1 cellular context compared by ENCODE assay signal in the genomic region with DNA sequence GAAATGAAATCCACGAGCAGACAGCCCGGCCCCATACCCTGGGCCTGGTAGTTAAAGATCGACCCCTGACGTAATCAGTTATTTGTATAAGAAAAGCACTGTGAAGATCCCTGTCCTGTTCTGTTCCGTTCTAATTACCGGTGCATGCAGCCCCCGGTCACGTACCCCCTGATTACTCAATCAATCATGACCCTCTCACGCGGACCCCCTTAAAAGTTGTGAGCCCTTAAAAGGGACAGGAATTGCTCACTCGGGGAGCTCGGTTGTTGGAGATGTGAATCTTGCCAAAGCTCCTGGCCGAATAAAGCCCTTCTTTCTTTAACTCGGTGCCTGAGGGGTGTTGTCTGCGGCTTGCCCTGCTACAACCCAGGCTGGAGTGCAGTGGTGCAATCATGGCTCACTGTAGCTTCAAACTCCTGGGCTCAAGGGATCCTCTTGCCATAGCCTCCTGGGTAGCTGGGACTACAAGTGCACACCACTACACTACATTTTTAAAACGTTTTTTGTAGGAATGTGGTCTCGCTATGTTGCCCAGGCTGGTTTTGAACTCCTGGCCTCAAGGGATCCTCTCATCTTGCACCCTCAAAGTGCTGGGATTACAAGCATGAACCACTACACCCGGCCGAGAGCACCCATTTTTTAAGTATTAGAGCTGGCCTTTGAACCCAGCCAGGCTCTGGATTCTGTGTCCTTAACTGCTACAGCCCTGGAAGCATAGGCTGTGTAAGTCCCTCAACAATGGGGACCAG.
A peak's percentile ranks its signal among the peaks of the same experiment; 100 is the strongest.
TF ChIP-seq lines count a peak whose summit lies in the region.
"Not testable (repeated sequence)": the region's sequence is repeated elsewhere in the genome, so short reads cannot be mapped to it uniquely, and the experiment has no call there.

No MANE protein-coding gene starts in this region.

TF ChIP-seq in HepG2, 621 proteins besides CTCF, POLR2A, EP300 and RAD21 (continued from another document and continues in another):
- TF ChIP-seq, protein P1, sequence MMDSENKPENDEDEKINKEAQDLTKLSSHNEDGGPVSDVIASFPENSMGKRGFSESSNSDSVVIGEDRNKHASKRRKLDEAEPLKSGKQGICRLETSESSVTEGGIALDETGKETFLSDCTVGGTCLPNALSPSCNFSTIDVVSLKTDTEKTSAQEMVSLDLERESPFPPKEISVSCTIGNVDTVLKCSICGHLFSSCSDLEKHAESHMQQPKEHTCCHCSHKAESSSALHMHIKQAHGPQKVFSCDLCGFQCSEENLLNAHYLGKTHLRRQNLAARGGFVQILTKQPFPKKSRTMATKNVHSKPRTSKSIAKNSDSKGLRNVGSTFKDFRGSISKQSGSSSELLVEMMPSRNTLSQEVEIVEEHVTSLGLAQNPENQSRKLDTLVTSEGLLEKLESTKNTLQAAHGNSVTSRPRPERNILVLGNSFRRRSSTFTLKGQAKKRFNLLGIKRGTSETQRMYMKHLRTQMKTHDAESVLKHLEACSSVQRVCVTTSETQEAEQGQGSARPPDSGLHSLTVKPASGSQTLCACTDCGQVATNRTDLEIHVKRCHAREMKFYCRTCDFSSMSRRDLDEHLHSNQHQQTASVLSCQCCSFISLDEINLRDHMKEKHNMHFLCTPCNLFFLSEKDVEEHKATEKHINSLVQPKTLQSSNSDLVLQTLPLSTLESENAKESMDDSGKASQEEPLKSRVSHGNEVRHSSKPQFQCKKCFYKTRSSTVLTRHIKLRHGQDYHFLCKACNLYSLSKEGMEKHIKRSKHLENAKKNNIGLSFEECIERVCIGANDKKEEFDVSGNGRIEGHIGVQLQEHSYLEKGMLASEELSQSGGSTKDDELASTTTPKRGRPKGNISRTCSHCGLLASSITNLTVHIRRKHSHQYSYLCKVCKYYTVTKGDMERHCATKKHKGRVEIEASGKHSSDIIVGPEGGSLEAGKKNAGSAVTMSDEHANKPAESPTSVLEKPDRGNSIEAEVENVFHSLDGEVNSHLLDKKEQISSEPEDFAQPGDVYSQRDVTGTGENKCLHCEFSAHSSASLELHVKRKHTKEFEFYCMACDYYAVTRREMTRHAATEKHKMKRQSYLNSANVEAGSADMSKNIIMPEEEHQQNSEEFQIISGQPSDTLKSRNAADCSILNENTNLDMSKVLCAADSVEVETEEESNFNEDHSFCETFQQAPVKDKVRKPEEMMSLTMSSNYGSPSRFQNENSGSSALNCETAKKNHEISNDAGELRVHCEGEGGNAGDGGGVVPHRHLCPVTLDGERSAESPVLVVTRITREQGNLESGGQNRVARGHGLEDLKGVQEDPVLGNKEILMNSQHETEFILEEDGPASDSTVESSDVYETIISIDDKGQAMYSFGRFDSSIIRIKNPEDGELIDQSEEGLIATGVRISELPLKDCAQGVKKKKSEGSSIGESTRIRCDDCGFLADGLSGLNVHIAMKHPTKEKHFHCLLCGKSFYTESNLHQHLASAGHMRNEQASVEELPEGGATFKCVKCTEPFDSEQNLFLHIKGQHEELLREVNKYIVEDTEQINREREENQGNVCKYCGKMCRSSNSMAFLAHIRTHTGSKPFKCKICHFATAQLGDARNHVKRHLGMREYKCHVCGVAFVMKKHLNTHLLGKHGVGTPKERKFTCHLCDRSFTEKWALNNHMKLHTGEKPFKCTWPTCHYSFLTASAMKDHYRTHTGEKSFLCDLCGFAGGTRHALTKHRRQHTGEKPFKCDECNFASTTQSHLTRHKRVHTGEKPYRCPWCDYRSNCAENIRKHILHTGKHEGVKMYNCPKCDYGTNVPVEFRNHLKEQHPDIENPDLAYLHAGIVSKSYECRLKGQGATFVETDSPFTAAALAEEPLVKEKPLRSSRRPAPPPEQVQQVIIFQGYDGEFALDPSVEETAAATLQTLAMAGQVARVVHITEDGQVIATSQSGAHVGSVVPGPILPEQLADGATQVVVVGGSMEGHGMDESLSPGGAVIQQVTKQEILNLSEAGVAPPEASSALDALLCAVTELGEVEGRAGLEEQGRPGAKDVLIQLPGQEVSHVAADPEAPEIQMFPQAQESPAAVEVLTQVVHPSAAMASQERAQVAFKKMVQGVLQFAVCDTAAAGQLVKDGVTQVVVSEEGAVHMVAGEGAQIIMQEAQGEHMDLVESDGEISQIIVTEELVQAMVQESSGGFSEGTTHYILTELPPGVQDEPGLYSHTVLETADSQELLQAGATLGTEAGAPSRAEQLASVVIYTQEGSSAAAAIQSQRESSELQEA (CRISPR knock-in tag; IDR thresholded peaks at IDR 0.05; ENCODE audit: not compliant biosample characterization), result peak; percentile 24
- TF ChIP-seq NCOA1 (CRISPR knock-in tag; IDR thresholded peaks at IDR 0.05), result 0 out of 2 replicates have a peak, but pooled peaks have one; percentile 36
- peak; percentile 98 for TF ChIP-seq MED1 (CRISPR knock-in tag; IDR thresholded peaks at IDR 0.05)
- TF ChIP-seq ERF (CRISPR knock-in tag; IDR thresholded peaks at IDR 0.05), result 0 out of 2 replicates have a peak, but pooled peaks have one; percentile 30
- TF ChIP-seq, protein P2, sequence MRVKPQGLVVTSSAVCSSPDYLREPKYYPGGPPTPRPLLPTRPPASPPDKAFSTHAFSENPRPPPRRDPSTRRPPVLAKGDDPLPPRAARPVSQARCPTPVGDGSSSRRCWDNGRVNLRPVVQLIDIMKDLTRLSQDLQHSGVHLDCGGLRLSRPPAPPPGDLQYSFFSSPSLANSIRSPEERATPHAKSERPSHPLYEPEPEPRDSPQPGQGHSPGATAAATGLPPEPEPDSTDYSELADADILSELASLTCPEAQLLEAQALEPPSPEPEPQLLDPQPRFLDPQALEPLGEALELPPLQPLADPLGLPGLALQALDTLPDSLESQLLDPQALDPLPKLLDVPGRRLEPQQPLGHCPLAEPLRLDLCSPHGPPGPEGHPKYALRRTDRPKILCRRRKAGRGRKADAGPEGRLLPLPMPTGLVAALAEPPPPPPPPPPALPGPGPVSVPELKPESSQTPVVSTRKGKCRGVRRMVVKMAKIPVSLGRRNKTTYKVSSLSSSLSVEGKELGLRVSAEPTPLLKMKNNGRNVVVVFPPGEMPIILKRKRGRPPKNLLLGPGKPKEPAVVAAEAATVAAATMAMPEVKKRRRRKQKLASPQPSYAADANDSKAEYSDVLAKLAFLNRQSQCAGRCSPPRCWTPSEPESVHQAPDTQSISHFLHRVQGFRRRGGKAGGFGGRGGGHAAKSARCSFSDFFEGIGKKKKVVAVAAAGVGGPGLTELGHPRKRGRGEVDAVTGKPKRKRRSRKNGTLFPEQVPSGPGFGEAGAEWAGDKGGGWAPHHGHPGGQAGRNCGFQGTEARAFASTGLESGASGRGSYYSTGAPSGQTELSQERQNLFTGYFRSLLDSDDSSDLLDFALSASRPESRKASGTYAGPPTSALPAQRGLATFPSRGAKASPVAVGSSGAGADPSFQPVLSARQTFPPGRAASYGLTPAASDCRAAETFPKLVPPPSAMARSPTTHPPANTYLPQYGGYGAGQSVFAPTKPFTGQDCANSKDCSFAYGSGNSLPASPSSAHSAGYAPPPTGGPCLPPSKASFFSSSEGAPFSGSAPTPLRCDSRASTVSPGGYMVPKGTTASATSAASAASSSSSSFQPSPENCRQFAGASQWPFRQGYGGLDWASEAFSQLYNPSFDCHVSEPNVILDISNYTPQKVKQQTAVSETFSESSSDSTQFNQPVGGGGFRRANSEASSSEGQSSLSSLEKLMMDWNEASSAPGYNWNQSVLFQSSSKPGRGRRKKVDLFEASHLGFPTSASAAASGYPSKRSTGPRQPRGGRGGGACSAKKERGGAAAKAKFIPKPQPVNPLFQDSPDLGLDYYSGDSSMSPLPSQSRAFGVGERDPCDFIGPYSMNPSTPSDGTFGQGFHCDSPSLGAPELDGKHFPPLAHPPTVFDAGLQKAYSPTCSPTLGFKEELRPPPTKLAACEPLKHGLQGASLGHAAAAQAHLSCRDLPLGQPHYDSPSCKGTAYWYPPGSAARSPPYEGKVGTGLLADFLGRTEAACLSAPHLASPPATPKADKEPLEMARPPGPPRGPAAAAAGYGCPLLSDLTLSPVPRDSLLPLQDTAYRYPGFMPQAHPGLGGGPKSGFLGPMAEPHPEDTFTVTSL (CRISPR knock-in tag; IDR thresholded peaks at IDR 0.05; ENCODE audit: borderline replicate concordance), result peak; percentile 52; the same call in 1 of the 2 replicates
- peak; percentile 4; the same call in 1 of the 2 replicates for TF ChIP-seq FOXO1 (CRISPR knock-in tag; IDR thresholded peaks at IDR 0.05)
- TF ChIP-seq ZNF547 (CRISPR knock-in tag; IDR thresholded peaks at IDR 0.05), result peak; percentile 57; the same call in 1 of the 2 replicates
- TF ChIP-seq ZFY (CRISPR knock-in tag; IDR thresholded peaks at IDR 0.05), result peak; percentile 57
- peak; percentile 82 for TF ChIP-seq IKZF5 (CRISPR knock-in tag; IDR thresholded peaks at IDR 0.05)
- 0 out of 2 replicates have a peak, but pooled peaks have one; percentile 28 for TF ChIP-seq ZNF263 (CRISPR knock-in tag; IDR thresholded peaks at IDR 0.05)
- TF ChIP-seq, protein P3, sequence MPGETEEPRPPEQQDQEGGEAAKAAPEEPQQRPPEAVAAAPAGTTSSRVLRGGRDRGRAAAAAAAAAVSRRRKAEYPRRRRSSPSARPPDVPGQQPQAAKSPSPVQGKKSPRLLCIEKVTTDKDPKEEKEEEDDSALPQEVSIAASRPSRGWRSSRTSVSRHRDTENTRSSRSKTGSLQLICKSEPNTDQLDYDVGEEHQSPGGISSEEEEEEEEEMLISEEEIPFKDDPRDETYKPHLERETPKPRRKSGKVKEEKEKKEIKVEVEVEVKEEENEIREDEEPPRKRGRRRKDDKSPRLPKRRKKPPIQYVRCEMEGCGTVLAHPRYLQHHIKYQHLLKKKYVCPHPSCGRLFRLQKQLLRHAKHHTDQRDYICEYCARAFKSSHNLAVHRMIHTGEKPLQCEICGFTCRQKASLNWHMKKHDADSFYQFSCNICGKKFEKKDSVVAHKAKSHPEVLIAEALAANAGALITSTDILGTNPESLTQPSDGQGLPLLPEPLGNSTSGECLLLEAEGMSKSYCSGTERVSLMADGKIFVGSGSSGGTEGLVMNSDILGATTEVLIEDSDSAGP (CRISPR knock-in tag; IDR thresholded peaks at IDR 0.05; ENCODE audit: borderline replicate concordance), result peak; percentile 29; the same call in 1 of the 2 replicates
- TF ChIP-seq, protein P4, sequence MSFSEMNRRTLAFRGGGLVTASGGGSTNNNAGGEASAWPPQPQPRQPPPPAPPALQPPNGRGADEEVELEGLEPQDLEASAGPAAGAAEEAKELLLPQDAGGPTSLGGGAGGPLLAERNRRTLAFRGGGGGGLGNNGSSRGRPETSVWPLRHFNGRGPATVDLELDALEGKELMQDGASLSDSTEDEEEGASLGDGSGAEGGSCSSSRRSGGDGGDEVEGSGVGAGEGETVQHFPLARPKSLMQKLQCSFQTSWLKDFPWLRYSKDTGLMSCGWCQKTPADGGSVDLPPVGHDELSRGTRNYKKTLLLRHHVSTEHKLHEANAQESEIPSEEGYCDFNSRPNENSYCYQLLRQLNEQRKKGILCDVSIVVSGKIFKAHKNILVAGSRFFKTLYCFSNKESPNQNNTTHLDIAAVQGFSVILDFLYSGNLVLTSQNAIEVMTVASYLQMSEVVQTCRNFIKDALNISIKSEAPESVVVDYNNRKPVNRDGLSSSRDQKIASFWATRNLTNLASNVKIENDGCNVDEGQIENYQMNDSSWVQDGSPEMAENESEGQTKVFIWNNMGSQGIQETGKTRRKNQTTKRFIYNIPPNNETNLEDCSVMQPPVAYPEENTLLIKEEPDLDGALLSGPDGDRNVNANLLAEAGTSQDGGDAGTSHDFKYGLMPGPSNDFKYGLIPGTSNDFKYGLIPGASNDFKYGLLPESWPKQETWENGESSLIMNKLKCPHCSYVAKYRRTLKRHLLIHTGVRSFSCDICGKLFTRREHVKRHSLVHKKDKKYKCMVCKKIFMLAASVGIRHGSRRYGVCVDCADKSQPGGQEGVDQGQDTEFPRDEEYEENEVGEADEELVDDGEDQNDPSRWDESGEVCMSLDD (CRISPR knock-in tag; IDR thresholded peaks at IDR 0.05; ENCODE audit: borderline replicate concordance), result peak; percentile 84; the same call in 1 of the 2 replicates
- TF ChIP-seq SALL1 (CRISPR knock-in tag; IDR thresholded peaks at IDR 0.05), result peak; percentile 70
- peak; percentile 68 for TF ChIP-seq SAP130 (CRISPR knock-in tag; IDR thresholded peaks at IDR 0.05; ENCODE audit: low read depth)
- TF ChIP-seq TBX2 (CRISPR knock-in tag; IDR thresholded peaks at IDR 0.05; ENCODE audit: borderline replicate concordance), result peak; percentile 73
- TF ChIP-seq ZFX (CRISPR knock-in tag; IDR thresholded peaks at IDR 0.05; ENCODE audit: low read depth), result peak; percentile 65
- TF ChIP-seq MEF2D (CRISPR knock-in tag; IDR thresholded peaks at IDR 0.05), result peak; percentile 95
- TF ChIP-seq LCORL (IDR thresholded peaks at IDR 0.05); HNF4G (IDR thresholded peaks at IDR 0.05; ENCODE audit: borderline replicate concordance, low read depth, low read length): not testable (repeated sequence)
- peak; percentile 58 for TF ChIP-seq LCORL (CRISPR knock-in tag; IDR thresholded peaks at IDR 0.05)
- TF ChIP-seq ZSCAN31 (CRISPR knock-in tag; IDR thresholded peaks at IDR 0.05; ENCODE audit: low read depth), result 0 out of 2 replicates have a peak, but pooled peaks have one; percentile 45
- peak; percentile 26; the same call in 1 of the 2 replicates for TF ChIP-seq ZNF605 (CRISPR knock-in tag; IDR thresholded peaks at IDR 0.05)
- peak; percentile 57; the same call in 1 of the 2 replicates for TF ChIP-seq HNF4G (CRISPR knock-in tag; IDR thresholded peaks at IDR 0.05; ENCODE audit: borderline replicate concordance, low read depth)
- TF ChIP-seq, protein P5, sequence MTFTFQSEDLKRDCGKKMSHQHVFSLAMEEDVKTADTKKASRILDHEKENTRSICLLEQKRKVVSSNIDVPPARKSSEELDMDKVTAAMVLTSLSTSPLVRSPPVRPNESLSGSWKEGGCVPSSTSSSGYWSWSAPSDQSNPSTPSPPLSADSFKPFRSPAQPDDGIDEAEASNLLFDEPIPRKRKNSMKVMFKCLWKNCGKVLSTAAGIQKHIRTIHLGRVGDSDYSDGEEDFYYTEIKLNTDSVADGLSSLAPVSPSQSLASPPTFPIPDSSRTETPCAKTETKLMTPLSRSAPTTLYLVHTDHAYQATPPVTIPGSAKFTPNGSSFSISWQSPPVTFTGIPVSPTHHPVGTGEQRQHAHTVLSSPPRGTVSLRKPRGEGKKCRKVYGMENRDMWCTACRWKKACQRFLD (CRISPR knock-in tag; IDR thresholded peaks at IDR 0.05; ENCODE audit: borderline replicate concordance), result peak; percentile 56; the same call in 1 of the 2 replicates
